ENCODE assay signal across 8 cellular contexts in the genomic region with DNA sequence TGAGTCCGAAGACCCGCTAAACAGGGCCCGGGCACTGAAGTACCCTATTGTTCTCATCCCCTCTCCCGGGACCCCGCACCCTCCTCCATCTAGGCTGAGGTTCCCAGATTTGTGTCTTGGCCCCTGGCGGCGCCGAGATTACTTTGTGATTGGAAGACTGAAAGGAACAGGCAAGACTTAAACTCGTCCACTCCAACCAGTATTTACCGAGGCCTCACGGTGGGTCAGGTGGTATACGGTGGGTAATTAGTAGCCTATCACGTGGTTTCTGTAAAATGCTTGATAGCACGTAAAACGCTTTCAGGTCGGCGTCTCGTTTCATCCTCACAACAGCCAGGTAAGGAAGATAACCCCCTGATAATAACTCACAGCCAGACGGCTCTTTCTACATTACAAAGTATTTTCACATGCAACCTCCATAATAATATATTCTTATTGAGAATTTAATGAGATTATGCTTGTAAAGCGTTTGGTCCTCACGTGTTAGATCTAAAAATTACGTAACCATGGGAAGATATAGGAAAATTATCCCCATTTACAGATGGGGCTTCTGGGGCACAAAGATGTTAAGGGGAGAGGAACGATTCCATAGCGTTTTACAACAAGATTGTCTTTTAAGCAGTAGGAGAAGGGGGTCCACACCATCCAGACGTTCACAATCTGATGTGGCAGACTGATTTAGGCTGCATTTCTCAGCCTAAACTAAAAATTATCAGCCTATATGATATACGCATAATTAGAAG. TPM values are rescaled to one million over a fixed set of nuclear protein-coding genes. Genes with fewer than 3 reads are reported as not detected.
A peak's percentile ranks its signal among the peaks of the same experiment; 100 is the strongest.
DNase-seq lines count a peak whose midpoint lies in the region; ATAC-seq and TF ChIP-seq lines count a peak whose summit lies in the region.

No MANE protein-coding gene starts in this region.

- TF ChIP-seq CTCF in GM20000 (IDR thresholded peaks at IDR 0.05; ENCODE audit: extremely low read depth, missing control alignments), result no peak
- no peak for TF ChIP-seq CTCF in foreskin fibroblast (IDR thresholded peaks at IDR 0.05; ENCODE audit: low read depth, low read length)
- no peak for TF ChIP-seq CTCF in nephron progenitor cell (IDR thresholded peaks at IDR 0.05)
- TF ChIP-seq CTCF in uterus (IDR thresholded peaks at IDR 0.05), result no peak

- H3K4me1 Mint-ChIP-seq in nephron progenitor cell, result peaks cover 35% of the 10 kb centered on the region

- peak; percentile 31 for ATAC-seq in HG03565 (IDR thresholded peaks at IDR 0.05; ENCODE audit: unreplicated experiment)

- peaks cover 26% of the 10 kb centered on the region for H3K36me3 Mint-ChIP-seq in nephron progenitor cell (ENCODE audit: low read depth)

- peak overlapping the region; percentile 96 for H3K4me3 Mint-ChIP-seq in nephron progenitor cell

- H3K4me1 ChIP-seq in uterus, result no peaks in the 10 kb centered on the region

- H3K27ac Mint-ChIP-seq in nephron progenitor cell, result peak overlapping the region; percentile 99

- H3K36me3 ChIP-seq in uterus, result no peaks in the 10 kb centered on the region

- no peak for TF ChIP-seq POLR2A in uterus (IDR thresholded peaks at IDR 0.05)

- DNase-seq in DMS114 treated with DMSO at 0.1 percent for 48 hours (lab: John Stamatoyannopoulos, UW; ENCODE audit: unreplicated experiment), result peak; percentile 21
- peak; percentile 76 for DNase-seq in GM20000 (ENCODE audit: low spot score)
- peak; percentile 93 for DNase-seq in NCI-H748 treated with DMSO at 0.1 percent for 48 hours (lab: John Stamatoyannopoulos, UW)
- DNase-seq in activated gamma-delta T cell treated with anti-CD3 and anti-CD28 coated beads, Interleukin-2, amount 50 U/mL, for 16 hours (ENCODE audit: low read depth), result peak; percentile 24
- DNase-seq in foreskin fibroblast, result peak in 1 of 2 donors; percentile 65
- no peak for DNase-seq in nephron progenitor cell
- DNase-seq in uterus, result peak in 1 of 2 donors; percentile 61

- H3K27me3 ChIP-seq in uterus, result no peaks in the 10 kb centered on the region

- intact Hi-C loops in uterus (cut with DNase I; ENCODE audit: low total_unique reads), result loop anchor here (10.0 kb wide), 1 partner anchor 1554 kb away; no protein-coding TSS in a partner anchor

- H3K4me3 ChIP-seq in foreskin fibroblast (ENCODE audit: low read depth in 1 of 2, low read length in 2 of 2) (peak overlapping the region; percentile 87 to 95), uterus (peak overlapping the region; percentile 76 to 91)

- peak overlapping the region; percentile 98 for H3K27ac ChIP-seq in uterus

- no peaks in the 10 kb centered on the region for H3K9me3 ChIP-seq in uterus

- peaks cover 5% of the 10 kb centered on the region for H3K9me3 Mint-ChIP-seq in nephron progenitor cell

- peaks cover 7% of the 10 kb centered on the region for H3K27me3 Mint-ChIP-seq in nephron progenitor cell (ENCODE audit: low read depth, poor library complexity)

RNA-seq across cellular contexts. Expression of a gene that starts 0.6 kb away (rescaled TPM):
- 100 to 1,000 TPM in 1 of 4 donors, 10 to 100 TPM in 3; 63.5 to 147 (median 90.5) TPM for total RNA-seq in uterus
